ENCODE assay signal across 1 cellular context in the genomic region with DNA sequence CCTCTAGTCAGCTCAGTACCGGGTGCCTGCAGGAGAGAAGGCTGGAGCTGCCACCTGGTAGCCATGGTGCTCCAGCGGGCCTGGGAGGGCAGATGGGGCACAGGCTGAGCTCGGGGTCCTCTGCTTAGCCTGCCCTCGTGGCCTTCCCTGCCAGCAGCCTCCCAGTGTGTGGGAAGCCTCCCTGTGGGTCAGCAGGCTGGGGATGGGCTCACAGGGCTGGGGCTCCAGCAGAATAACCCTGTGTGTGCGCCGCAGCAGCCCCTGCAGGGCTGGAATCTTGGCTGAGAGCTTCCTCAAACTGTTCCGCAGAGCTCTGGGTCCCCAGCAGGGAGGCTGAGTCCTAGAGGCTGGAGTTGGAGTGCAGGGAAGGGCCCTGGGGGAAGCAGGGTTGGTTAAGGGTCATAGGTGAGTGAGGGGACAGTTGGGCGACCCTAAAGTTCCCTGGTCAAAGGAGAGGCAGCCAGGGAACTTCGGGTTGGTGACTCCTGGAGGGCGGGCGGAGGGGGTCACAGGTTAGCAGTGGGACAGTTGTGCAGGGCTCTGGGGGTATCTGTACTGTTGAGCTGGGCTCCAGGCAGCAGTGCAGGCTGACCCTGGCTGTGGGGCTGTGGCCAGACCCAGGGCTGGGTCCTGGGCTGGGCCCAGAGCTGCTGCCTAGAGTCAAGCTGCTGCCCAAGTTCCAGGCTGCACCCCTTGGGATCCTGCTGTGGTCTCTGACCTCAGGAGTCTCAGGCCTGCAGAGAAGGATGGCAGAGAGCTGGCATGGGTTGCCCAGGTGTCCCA.
TF ChIP-seq lines count a peak whose summit lies in the region.

No MANE protein-coding gene starts in this region.

TF ChIP-seq in K562, 482 proteins besides CTCF, POLR2A, EP300 and RAD21:
- peak; percentile 40; the same call in 1 of the 2 replicates for TF ChIP-seq POLR2G (IDR thresholded peaks at IDR 0.05; ENCODE audit: low read depth, low read length)
- no peak for TF ChIP-seq SUPT5H (IDR thresholded peaks at IDR 0.05)
- TF ChIP-seq CAMTA2 (CRISPR knock-in tag; conservative IDR thresholded peaks at IDR 0.05) = no peak
